In genomic region chrX:23732704-23733103, GRCh38 we compare ENCODE assay signal across 13 cellular contexts. TPM values are rescaled to one million over a fixed set of nuclear protein-coding genes. Genes with fewer than 3 reads are reported as not detected.
DNase-seq lines count a peak whose midpoint lies in the region; ATAC-seq, FAIRE-seq and TF ChIP-seq lines count a peak whose summit lies in the region.
"Had no signal": no experiment of that assay in that cellular context is flagged by ENCODE, and none has a peak within 500 bp of the region (broad histone marks: within the 10 kb centered on the region; RNA-seq: fewer than 3 reads in every experiment).

No MANE protein-coding gene starts in this region.

- peak overlapping the region; percentile 91 for H3K27ac Mint-ChIP-seq in activated T-helper 17 cell treated with anti-CD3 and anti-CD28 coated beads, Interleukin-2, amount 50 U/mL, for 72 hours
- H3K27ac Mint-ChIP-seq: type B pancreatic cell had no signal

- H3K27ac ChIP-seq in heart left ventricle: peak overlapping the region in 1 of 12 donors; percentile 39
- H3K27ac ChIP-seq: VCaP had no signal

- H3K9me3 ChIP-seq in heart left ventricle: no peaks in the 10 kb centered on the region

- H3K4me1 Mint-ChIP-seq in activated T-helper 17 cell treated with anti-CD3 and anti-CD28 coated beads, Interleukin-2, amount 50 U/mL, for 72 hours: peaks cover 15% of the 10 kb centered on the region

- WGBS in heart left ventricle, 4 donors: 49 to 91% (median 76%) methylated on average over 5 of the region's 5 CpGs

- H3K27me3 ChIP-seq in heart left ventricle: no peaks in the 10 kb centered on the region

- ATAC-seq in GM18498 (IDR thresholded peaks at IDR 0.05; ENCODE audit: unreplicated experiment) (peak; percentile 82), GM19467 (IDR thresholded peaks at IDR 0.05; ENCODE audit: unreplicated experiment) (peak; percentile 82), HG03108 (IDR thresholded peaks at IDR 0.05; ENCODE audit: unreplicated experiment) (peak; percentile 81), heart left ventricle (no peak)
- peak; percentile 92 for ATAC-seq in activated T-helper 17 cell treated with anti-CD3 and anti-CD28 coated beads, Interleukin-2, amount 50 U/mL, for 72 hours (replicated peaks)

- DNase-seq in DMS153 treated with DMSO at 0.1 percent for 48 hours (lab: John Stamatoyannopoulos, UW; ENCODE audit: unreplicated experiment) (no peak), D721Med (ENCODE audit: insufficient read length, low spot score) (no peak), heart left ventricle (no peak), NCI-H345 (lab: John Stamatoyannopoulos, UW) (no peak)
- DNase-seq: dermis blood vessel endothelial cell, islet precursor cell, NCI-H1105 treated with DMSO at 0.1 percent for 48 hours had no signal

- H3K36me3 ChIP-seq in heart left ventricle: peaks cover 0 to 73% (median 32%) of the 10 kb centered on the region in 9 donors

- intact Hi-C loops in heart left ventricle (cut with DNase I): no loop called here

- H3K4me3 ChIP-seq in heart left ventricle: no peak overlapping the region

- TF ChIP-seq POLR2A in heart left ventricle (IDR thresholded peaks at IDR 0.05): no peak

- no peaks in the 10 kb centered on the region for H3K9me3 Mint-ChIP-seq in activated T-helper 17 cell treated with anti-CD3 and anti-CD28 coated beads, Interleukin-2, amount 50 U/mL, for 72 hours
- H3K9me3 Mint-ChIP-seq: type B pancreatic cell had no signal

- no peaks in the 10 kb centered on the region for H3K27me3 Mint-ChIP-seq in activated T-helper 17 cell treated with anti-CD3 and anti-CD28 coated beads, Interleukin-2, amount 50 U/mL, for 72 hours
- H3K27me3 Mint-ChIP-seq: type B pancreatic cell had no signal

- peaks cover 62% of the 10 kb centered on the region for H3K36me3 Mint-ChIP-seq in activated T-helper 17 cell treated with anti-CD3 and anti-CD28 coated beads, Interleukin-2, amount 50 U/mL, for 72 hours (ENCODE audit: low read depth)
- H3K36me3 Mint-ChIP-seq: type B pancreatic cell had no signal

- H3K4me3 Mint-ChIP-seq in activated T-helper 17 cell treated with anti-CD3 and anti-CD28 coated beads, Interleukin-2, amount 50 U/mL, for 72 hours: peak overlapping the region; percentile 68
- H3K4me3 Mint-ChIP-seq: type B pancreatic cell had no signal

- TF ChIP-seq CTCF in D721Med (IDR thresholded peaks at IDR 0.05; ENCODE audit: insufficient read depth, missing control alignments): no peak
- TF ChIP-seq CTCF in heart left ventricle (IDR thresholded peaks at IDR 0.05): no peak

- no peaks in the 10 kb centered on the region for H3K4me1 ChIP-seq in heart left ventricle

- FAIRE-seq in D721Med (lab: Jason Lieb, UNC): no peak

RNA-seq across cellular contexts. Expression of gene ACOT9, which starts 10.4 kb away (rescaled TPM):
- 10 to 100 TPM; 34.5 to 40.1 TPM for total RNA-seq in activated T-helper 17 cell treated with anti-CD3 and anti-CD28 coated beads, Interleukin-2, amount 50 U/mL, for 72 hours
- 10 to 100 TPM; 45.3 to 81.1 (median 59.3) TPM for total RNA-seq in heart left ventricle
- 10 to 100 TPM; 55.5 to 77.9 TPM for polyA plus RNA-seq in heart left ventricle

RNA-seq across cellular contexts. Expression of gene SAT1, which starts 50.3 kb away (rescaled TPM):
- total RNA-seq in activated T-helper 17 cell treated with anti-CD3 and anti-CD28 coated beads, Interleukin-2, amount 50 U/mL, for 72 hours: 100 to 1,000 TPM in 1 of 2 donors, 10 to 100 TPM in 1; 94.7 to 189 TPM
- 100 to 1,000 TPM in 6 of 9 donors, 10 to 100 TPM in 3; 67.0 to 373 (median 154) TPM for total RNA-seq in heart left ventricle
- 100 to 1,000 TPM; 219 to 814 TPM for polyA plus RNA-seq in heart left ventricle

Comparison
In these comparisons a context has a peak if more than half of its experiments do, and no peak if none do; other contexts are left out.
1. ATAC-seq: peak in GM18498 (single experiment), GM19467 (single experiment), HG03108 (single experiment) and activated T-helper 17 cell treated with anti-CD3 and anti-CD28 coated beads, Interleukin-2, amount 50 U/mL, for 72 hours (single experiment); none in heart left ventricle (0 of 4).